8 cellular contexts compared by ENCODE assay signal in genomic region chr10:103854265-103854686, GRCh38. TPM values are rescaled to one million over a fixed set of nuclear protein-coding genes. Genes with fewer than 3 reads are reported as not detected.
DNase-seq lines count a peak whose midpoint lies in the region; ATAC-seq and TF ChIP-seq lines count a peak whose summit lies in the region.

No MANE protein-coding gene starts in this region.

- in situ Hi-C loops in Panc1 (cut with HindIII; ENCODE audit: low pct_unique_long_range_greater_than_20kb, low sequenced_read_pairs) = no loop called here

- no peaks in the 10 kb centered on the region for H3K9me3 ChIP-seq in Panc1 (ENCODE audit: control insufficient read depth, insufficient read depth, low read depth, low read length)
- no peaks in the 10 kb centered on the region for H3K9me3 ChIP-seq in neural progenitor cell (ENCODE audit: low read depth)

- H3K4me1 ChIP-seq in Panc1 (ENCODE audit: control insufficient read depth, insufficient read depth, low read length) = peaks cover 37% of the 10 kb centered on the region
- peaks cover 18% of the 10 kb centered on the region for H3K4me1 ChIP-seq in neural progenitor cell

- DNase-seq in Calu3 (no peak), Panc1 (ENCODE audit: low read depth, low spot score) (no peak), epithelial cell of proximal tubule (ENCODE audit: low read depth) (no peak), neural progenitor cell (ENCODE audit: low spot score) (peak; percentile 65), OCI-M1 (lab: John Stamatoyannopoulos, UW) (no peak)

- H4K20me1 ChIP-seq in neural progenitor cell (ENCODE audit: low read depth) = peaks cover 23% of the 10 kb centered on the region

- H2AFZ ChIP-seq in neural progenitor cell (replicated peaks) = peak overlapping the region; percentile 13

- no peaks in the 10 kb centered on the region for H3K27me3 ChIP-seq in Panc1 (ENCODE audit: control insufficient read depth, insufficient read depth, low read length)
- H3K27me3 ChIP-seq in neural progenitor cell = peaks cover 69% of the 10 kb centered on the region

- H3K4me3 ChIP-seq in Panc1 (ENCODE audit: low read depth in 2 of 2, low read length in 2 of 2) (peak overlapping the region; percentile 45 to 75), epithelial cell of proximal tubule (ENCODE audit: low read depth, low read length) (peak overlapping the region; percentile 62), neural progenitor cell (peak overlapping the region; percentile 67)

- peak overlapping the region; percentile 64 for H3K4me3 Mint-ChIP-seq in Calu3 (ENCODE audit: low read depth, unreplicated experiment)
- H3K4me3 Mint-ChIP-seq in neural progenitor cell = peak overlapping the region; percentile 95

- H3K9ac ChIP-seq in neural progenitor cell = no peak overlapping the region

- no peak for TF ChIP-seq CTCF in Calu3 (IDR thresholded peaks at IDR 0.05; ENCODE audit: unreplicated experiment)
- TF ChIP-seq CTCF in Panc1 (IDR thresholded peaks at IDR 0.05) = no peak
- TF ChIP-seq CTCF in epithelial cell of proximal tubule (conservative IDR thresholded peaks at IDR 0.05; ENCODE audit: low read depth, low read length) = no peak
- no peak for TF ChIP-seq CTCF in neural progenitor cell (IDR thresholded peaks at IDR 0.05)

- peaks cover 63% of the 10 kb centered on the region for H3K27me3 Mint-ChIP-seq in Calu3 (ENCODE audit: unreplicated experiment)
- H3K27me3 Mint-ChIP-seq in neural progenitor cell (ENCODE audit: insufficient read depth, low read depth) = peaks cover 12% of the 10 kb centered on the region

- H3K4me2 ChIP-seq in neural progenitor cell = peak overlapping the region; percentile 93

- CTCF ChIA-PET in Calu3 (lab: Charles Lee) = no interaction called here
- CTCF ChIA-PET in Panc1 (lab: Charles Lee) = interaction anchor here (0.5 to 1.6 kb wide), 3 partner anchors 99 to 141 kb away, joined by 3 to 8 read pairs (median 4); no protein-coding TSS in a partner anchor

- no peaks in the 10 kb centered on the region for H3K36me3 Mint-ChIP-seq in Calu3 (ENCODE audit: insufficient read depth, unreplicated experiment)
- H3K36me3 Mint-ChIP-seq in neural progenitor cell = peaks cover 7% of the 10 kb centered on the region

- POLR2A ChIA-PET in Panc1 (lab: Charles Lee) = no interaction called here

- ATAC-seq in Panc1 = no peak; the same call in 1 of the 2 replicates
- no peak for ATAC-seq in GM18873 (IDR thresholded peaks at IDR 0.05; ENCODE audit: low FRiP score, unreplicated experiment)
- ATAC-seq in GM19397 (IDR thresholded peaks at IDR 0.05; ENCODE audit: unreplicated experiment) = no peak
- ATAC-seq in GM21529 (IDR thresholded peaks at IDR 0.05; ENCODE audit: unreplicated experiment) = no peak

- no peaks in the 10 kb centered on the region for H3K79me2 ChIP-seq in neural progenitor cell (ENCODE audit: low read depth)

- peak overlapping the region; percentile 7 for H3K27ac ChIP-seq in Panc1 (ENCODE audit: low read length)
- no peak overlapping the region for H3K27ac ChIP-seq in neural progenitor cell

- H3K9me3 Mint-ChIP-seq in Calu3 (ENCODE audit: low read depth, unreplicated experiment) (no peaks in the 10 kb centered on the region), neural progenitor cell (no peaks in the 10 kb centered on the region)

- peaks cover 18% of the 10 kb centered on the region for H3F3A ChIP-seq in neural progenitor cell (ENCODE audit: low read depth)

- H3K4me1 Mint-ChIP-seq in Calu3 (ENCODE audit: low read depth, unreplicated experiment) (peaks cover 8% of the 10 kb centered on the region), neural progenitor cell (peaks cover 54% of the 10 kb centered on the region)

- H3K27ac Mint-ChIP-seq in Calu3 (ENCODE audit: unreplicated experiment) (no peak overlapping the region), neural progenitor cell (peak overlapping the region; percentile 80)

- BruUV-seq in Calu3 (replicated peaks; lab: Mats Ljungman, UMichigan) (no TSS peak), Panc1 (replicated peaks; lab: Mats Ljungman, UMichigan) (no TSS peak)

- intact Hi-C loops in Calu3 (cut with micrococcal nuclease; ENCODE audit: unreplicated experiment) (loop anchor here (10.0 kb wide), 1 partner anchor 89 kb away; no protein-coding TSS in a partner anchor), Panc1 (cut with micrococcal nuclease; ENCODE audit: unreplicated experiment) (loop anchor here (10.0 kb wide), 1 partner anchor 89 kb away; no protein-coding TSS in a partner anchor)

- no peaks in the 10 kb centered on the region for H3K36me3 ChIP-seq in Panc1 (ENCODE audit: control insufficient read depth, insufficient read depth, low read length)
- no peaks in the 10 kb centered on the region for H3K36me3 ChIP-seq in neural progenitor cell

RNA-seq across cellular contexts. Expression of gene SH3PXD2A, which starts 1.1 kb away (rescaled TPM):
- 7.5 TPM in 2 replicates for total RNA-seq in Calu3 (2022)
- 5.7 TPM for total RNA-seq in Panc1 (2021; ENCODE audit: unreplicated experiment)
- 5.5 TPM for polyA plus RNA-seq in Panc1 (2012; ENCODE audit: insufficient read length)
- total RNA-seq in epithelial cell of proximal tubule = 4.8 and 5.8 TPM in 2 replicates
- total RNA-seq in neural progenitor cell (ENCODE audit: low replicate concordance) = 2.3 and 4.7 TPM in 2 replicates
